9 cellular contexts compared by ENCODE assay signal in genomic region chr3:16468114-16469098, GRCh38. TPM values are rescaled to one million over a fixed set of nuclear protein-coding genes. Genes with fewer than 3 reads are reported as not detected.
A peak's percentile ranks its signal among the peaks of the same experiment; 100 is the strongest.
DNase-seq lines count a peak whose midpoint lies in the region; ATAC-seq and TF ChIP-seq lines count a peak whose summit lies in the region.
"Had no signal": no experiment of that assay in that cellular context is flagged by ENCODE, and none has a peak within 500 bp of the region (broad histone marks: within the 10 kb centered on the region; RNA-seq: fewer than 3 reads in every experiment).

No MANE protein-coding gene starts in this region.

- H3K27ac Mint-ChIP-seq in CD4-positive, alpha-beta T cell = peak overlapping the region; percentile 95
- H3K27ac Mint-ChIP-seq in activated naive CD4-positive, alpha-beta T cell treated with anti-CD3 and anti-CD28 coated beads, Interleukin-2, amount 50 U/mL, for 72 hours = peak overlapping the region; percentile 83 to 95
- peak overlapping the region; percentile 67 for H3K27ac Mint-ChIP-seq in memory B cell

- no peak for TF ChIP-seq CTCF in CD4-positive, alpha-beta T cell (IDR thresholded peaks at IDR 0.05)
- TF ChIP-seq CTCF in GM20000 (IDR thresholded peaks at IDR 0.05; ENCODE audit: extremely low read depth, missing control alignments) = no peak

- no peaks in the 10 kb centered on the region for H3K27me3 Mint-ChIP-seq in CD4-positive, alpha-beta T cell
- peaks cover 11% of the 10 kb centered on the region for H3K27me3 Mint-ChIP-seq in memory B cell

- H3K27ac ChIP-seq in CD4-positive, alpha-beta T cell (ENCODE audit: low read depth, low read length) = peak overlapping the region; percentile 30
- H3K27ac ChIP-seq: right lobe of liver had no signal

- H3K4me1 Mint-ChIP-seq in CD4-positive, alpha-beta T cell (ENCODE audit: low read depth) = peaks cover 59% of the 10 kb centered on the region
- H3K4me1 Mint-ChIP-seq in memory B cell = peaks cover 22% of the 10 kb centered on the region

- no peaks in the 10 kb centered on the region for H3K27me3 ChIP-seq in CD4-positive, alpha-beta T cell (ENCODE audit: control insufficient read depth, insufficient read depth, low read length)
- H3K27me3 ChIP-seq: right lobe of liver had no signal

- CTCF ChIA-PET in CD4-positive, alpha-beta T cell (lab: Charles Lee) = interaction anchor here (0.7 kb wide), 1 partner anchor 44 kb away, joined by 4 read pairs; no protein-coding TSS in a partner anchor

- ATAC-seq in CD4-positive, alpha-beta T cell (ENCODE audit: poor library complexity) = peak; percentile 81
- ATAC-seq in HG02884 (IDR thresholded peaks at IDR 0.05; ENCODE audit: unreplicated experiment) (peak; percentile 27), memory B cell (ENCODE audit: low read depth) (no peak), HG03565 (IDR thresholded peaks at IDR 0.05; ENCODE audit: unreplicated experiment) (no peak), HG03432 (IDR thresholded peaks at IDR 0.05; ENCODE audit: unreplicated experiment) (no peak), HG02973 (IDR thresholded peaks at IDR 0.05; ENCODE audit: unreplicated experiment) (no peak)
- peak; percentile 43 to 58 for ATAC-seq in activated naive CD4-positive, alpha-beta T cell treated with anti-CD3 and anti-CD28 coated beads, Interleukin-2, amount 50 U/mL, for 72 hours

- POLR2A ChIA-PET in CD4-positive, alpha-beta T cell (lab: Charles Lee) = interaction anchor here (0.6 to 1.7 kb wide), 8 partner anchors 9 to 182 kb away, joined by 3 to 5 read pairs (median 3); partner anchors contain the start of gene RFTN1

- H3K4me3 Mint-ChIP-seq in CD4-positive, alpha-beta T cell = peak overlapping the region; percentile 76
- H3K4me3 Mint-ChIP-seq in memory B cell = peak overlapping the region; percentile 70

- no peaks in the 10 kb centered on the region for H3K9me3 ChIP-seq in CD4-positive, alpha-beta T cell (ENCODE audit: control insufficient read depth, low read length)

- peak in 1 of 10 experiments; percentile 39 for DNase-seq in CD4-positive, alpha-beta T cell
- DNase-seq in activated naive CD4-positive, alpha-beta T cell treated with anti-CD3 and anti-CD28 coated beads, Interleukin-2, amount 50 U/mL, for 72 hours (ENCODE audit: low spot score in 2 of 2) = no peak
- no peak for DNase-seq in memory B cell (ENCODE audit: low spot score in 2 of 2)
- no peak for DNase-seq in GM20000 (ENCODE audit: low spot score)
- DNase-seq: right lobe of liver had no signal

- no peaks in the 10 kb centered on the region for H3K9me3 Mint-ChIP-seq in CD4-positive, alpha-beta T cell
- H3K9me3 Mint-ChIP-seq in activated naive CD4-positive, alpha-beta T cell treated with anti-CD3 and anti-CD28 coated beads, Interleukin-2, amount 50 U/mL, for 72 hours = peaks cover 0 to 7% of the 10 kb centered on the region in 2 donors
- peaks cover 5% of the 10 kb centered on the region for H3K9me3 Mint-ChIP-seq in memory B cell

- H3K36me3 Mint-ChIP-seq in CD4-positive, alpha-beta T cell (ENCODE audit: low read depth) = peaks cover 58% of the 10 kb centered on the region
- peaks cover 34 to 89% of the 10 kb centered on the region in 2 donors for H3K36me3 Mint-ChIP-seq in activated naive CD4-positive, alpha-beta T cell treated with anti-CD3 and anti-CD28 coated beads, Interleukin-2, amount 50 U/mL, for 72 hours
- H3K36me3 Mint-ChIP-seq in memory B cell = peaks cover 12% of the 10 kb centered on the region

- intact Hi-C loops in CD4-positive, alpha-beta T cell (cut with DNase I, micrococcal nuclease) = loop anchor here in 1 of 2 experiments (1.0 to 2.0 kb wide), 2 partner anchors 13 to 44 kb away; partner anchors contain the start of gene RFTN1

RNA-seq across cellular contexts. Expression of gene RFTN1, which starts 45.1 kb away (rescaled TPM):
- total RNA-seq in CD4-positive, alpha-beta T cell = 10 to 100 TPM; 55.7 to 56.4 TPM
- 100 to 1,000 TPM in 1 of 2 donors, 10 to 100 TPM in 1; 94.3 to 111 TPM for total RNA-seq in activated naive CD4-positive, alpha-beta T cell treated with anti-CD3 and anti-CD28 coated beads, Interleukin-2, amount 50 U/mL, for 72 hours

Comparison
In these comparisons a context has a peak if more than half of its experiments do, and no peak if none do; other contexts are left out.
1. ATAC-seq: peak in CD4-positive, alpha-beta T cell (single experiment), HG02884 (single experiment) and activated naive CD4-positive, alpha-beta T cell treated with anti-CD3 and anti-CD28 coated beads, Interleukin-2, amount 50 U/mL, for 72 hours (2 of 2); none in memory B cell (single experiment), HG03565 (single experiment), HG03432 (single experiment) and HG02973 (single experiment).
2. Peak in every context shown above with its lines, with median percentiles within 50 percentile points of each other: H3K27ac Mint-ChIP-seq.